In the genomic region with DNA sequence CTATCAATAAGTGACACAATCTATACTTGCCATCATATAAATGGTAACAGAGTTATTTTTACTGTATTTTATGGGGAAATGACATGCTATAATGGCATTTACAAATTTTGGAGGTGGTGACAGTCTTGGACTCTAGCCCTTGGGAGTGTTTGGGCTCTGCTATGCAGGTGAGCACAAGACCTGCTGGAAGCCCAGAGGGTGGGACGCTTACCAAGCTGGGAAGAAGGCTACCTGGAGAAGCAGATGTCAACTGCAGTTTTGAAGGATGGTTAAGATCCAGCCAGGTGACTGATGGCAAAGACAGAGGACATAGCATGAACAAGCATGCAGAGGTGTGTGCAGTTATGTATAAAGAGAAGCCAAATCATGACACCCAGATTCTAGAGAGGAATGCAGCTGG, we compare ENCODE assay signal across 9 cellular contexts.
"Had no signal": no experiment of that assay in that cellular context is flagged by ENCODE, and none has a peak within 500 bp of the region (broad histone marks: within the 10 kb centered on the region; RNA-seq: fewer than 3 reads in every experiment).

No MANE protein-coding gene starts in this region.

- H3K9me3 Mint-ChIP-seq: GM23338, H9 had no signal

- H3K4me3 Mint-ChIP-seq: GM23338, H9, HFFc6 had no signal

- H3K9me3 ChIP-seq: HAP-1 had no signal

- ATAC-seq: GM23338, HCT116 had no signal

- H3K4me3 ChIP-seq: GM23248, GM23338, HAP-1 had no signal

- H3K4me1 ChIP-seq: HAP-1 had no signal

- H3K36me3 ChIP-seq: HAP-1 had no signal

- DNase-seq: GM23248, GOT3, H7, H9, HCEC 1CT, HFFc6 had no signal

- H3K27ac Mint-ChIP-seq: GM23338, H9, HFFc6 had no signal
